7 cellular contexts compared by ENCODE assay signal in the genomic region with DNA sequence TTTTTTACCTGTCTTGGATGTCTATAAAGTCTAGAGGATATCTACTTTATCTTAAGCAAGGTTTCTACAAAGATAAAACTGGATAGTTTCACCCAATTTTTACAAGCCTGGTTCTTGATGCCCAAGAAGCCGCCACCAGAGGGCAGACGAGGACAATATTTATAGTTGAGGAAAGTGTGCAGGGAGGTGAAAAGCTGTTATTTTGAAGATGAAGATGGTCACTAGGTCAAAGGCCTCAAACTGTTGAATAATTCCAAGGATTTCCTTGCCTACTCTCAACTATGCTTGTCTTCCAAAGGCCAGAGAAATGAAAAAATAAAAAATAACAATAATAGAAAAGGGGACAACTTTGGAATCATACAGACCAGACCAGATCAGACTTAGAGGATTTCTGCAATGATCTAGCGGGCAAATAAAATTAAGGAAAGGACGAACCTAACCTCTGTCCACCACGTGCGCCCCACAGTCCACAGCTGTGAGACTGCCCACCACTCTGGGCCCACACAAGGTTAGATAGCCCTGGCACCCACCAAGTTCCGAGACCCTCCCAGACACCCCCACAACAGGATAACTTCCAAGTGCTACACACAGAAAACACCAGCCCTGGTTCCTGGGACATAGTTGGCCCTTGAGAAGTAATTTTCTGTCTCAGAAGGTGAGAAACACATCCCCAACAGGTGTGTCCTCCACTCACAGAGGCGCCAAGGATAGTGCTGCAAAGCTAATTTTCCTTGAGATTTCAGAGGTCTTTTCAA. TPM values are rescaled to one million over a fixed set of nuclear protein-coding genes. Genes with fewer than 3 reads are reported as not detected.
DNase-seq lines count a peak whose midpoint lies in the region; ATAC-seq, FAIRE-seq and TF ChIP-seq lines count a peak whose summit lies in the region.

No MANE protein-coding gene starts in this region.

- no peak overlapping the region for H3K4me3 Mint-ChIP-seq in naive thymus-derived CD4-positive, alpha-beta T cell
- no peak overlapping the region for H3K4me3 Mint-ChIP-seq in stimulated activated naive B cell treated with anti-CD40 and anti-IgM and Interleukin-4, amounts not matched to agents 10 μg/mL and 1 μg/mL and 100 μg/mL, for 72 hours

- no peaks in the 10 kb centered on the region for H3K4me1 ChIP-seq in naive thymus-derived CD4-positive, alpha-beta T cell (ENCODE audit: control insufficient read depth in 2 of 2, insufficient read depth in 2 of 2, low read length in 2 of 2)

- intact Hi-C loops in naive thymus-derived CD4-positive, alpha-beta T cell (cut with micrococcal nuclease) = loop anchor here (1.0 to 10.0 kb wide), 7 partner anchors 24 to 1259 kb away; no protein-coding TSS in a partner anchor

- no peaks in the 10 kb centered on the region for H3K27me3 Mint-ChIP-seq in naive thymus-derived CD4-positive, alpha-beta T cell
- peaks cover 5 to 9% of the 10 kb centered on the region in 2 donors for H3K27me3 Mint-ChIP-seq in stimulated activated naive B cell treated with anti-CD40 and anti-IgM and Interleukin-4, amounts not matched to agents 10 μg/mL and 1 μg/mL and 100 μg/mL, for 72 hours

- H3K36me3 ChIP-seq in naive thymus-derived CD4-positive, alpha-beta T cell (ENCODE audit: control insufficient read depth in 2 of 3, insufficient read depth in 3 of 3, low read length in 3 of 3) = no peaks in the 10 kb centered on the region

- peak; percentile 62 for ATAC-seq in HG02759 (IDR thresholded peaks at IDR 0.05; ENCODE audit: unreplicated experiment)
- peak; percentile 54 for ATAC-seq in naive thymus-derived CD4-positive, alpha-beta T cell
- peak; percentile 78 to 80 for ATAC-seq in stimulated activated naive B cell treated with anti-CD40 and anti-IgM and Interleukin-4, amounts not matched to agents 10 μg/mL and 1 μg/mL and 100 μg/mL, for 72 hours (replicated peaks)

- H3K4me1 Mint-ChIP-seq in naive thymus-derived CD4-positive, alpha-beta T cell = no peaks in the 10 kb centered on the region
- no peaks in the 10 kb centered on the region for H3K4me1 Mint-ChIP-seq in stimulated activated naive B cell treated with anti-CD40 and anti-IgM and Interleukin-4, amounts not matched to agents 10 μg/mL and 1 μg/mL and 100 μg/mL, for 72 hours

- H3K27ac ChIP-seq in naive thymus-derived CD4-positive, alpha-beta T cell (ENCODE audit: low read depth, low read length) = no peak overlapping the region

- peak; percentile 61 for TF ChIP-seq CTCF in GM12864 (IDR thresholded peaks at IDR 0.05; ENCODE audit: low read depth, low read length, missing control alignments)

- H3K9me3 Mint-ChIP-seq in naive thymus-derived CD4-positive, alpha-beta T cell = no peaks in the 10 kb centered on the region
- H3K9me3 Mint-ChIP-seq in stimulated activated naive B cell treated with anti-CD40 and anti-IgM and Interleukin-4, amounts not matched to agents 10 μg/mL and 1 μg/mL and 100 μg/mL, for 72 hours = no peaks in the 10 kb centered on the region

- H3K36me3 Mint-ChIP-seq in naive thymus-derived CD4-positive, alpha-beta T cell = no peaks in the 10 kb centered on the region
- no peaks in the 10 kb centered on the region for H3K36me3 Mint-ChIP-seq in stimulated activated naive B cell treated with anti-CD40 and anti-IgM and Interleukin-4, amounts not matched to agents 10 μg/mL and 1 μg/mL and 100 μg/mL, for 72 hours

- no peak overlapping the region for H3K4me3 ChIP-seq in GM12864 (ENCODE audit: low read depth, low read length)
- no peak overlapping the region for H3K4me3 ChIP-seq in naive thymus-derived CD4-positive, alpha-beta T cell (ENCODE audit: low read length)

- DNase-seq in GM12864 (ENCODE audit: low read depth) (no peak), NCI-H69 (lab: John Stamatoyannopoulos, UW) (peak; percentile 76)
- peak; percentile 87 for DNase-seq in activated CD8-positive, alpha-beta memory T cell treated with anti-CD3 and anti-CD28 coated beads for 24 hours
- DNase-seq in naive thymus-derived CD4-positive, alpha-beta T cell = peak; percentile 34 to 69 (median 56)
- peak; percentile 46 for DNase-seq in stimulated activated naive B cell treated with anti-CD40 and anti-IgM and Interleukin-4, amounts not matched to agents 10 μg/mL and 1 μg/mL and 100 μg/mL, for 72 hours

- FAIRE-seq in endometrium (lab: Jason Lieb, UNC) = peak; percentile 63

- H3K27me3 ChIP-seq in naive thymus-derived CD4-positive, alpha-beta T cell (ENCODE audit: control insufficient read depth in 2 of 2, insufficient read depth in 2 of 2, low read length in 2 of 2) = no peaks in the 10 kb centered on the region

- POLR2A ChIA-PET in naive thymus-derived CD4-positive, alpha-beta T cell (lab: Charles Lee) = interaction anchor here (1.3 kb wide), 1 partner anchor 165 kb away, joined by 3 read pairs; no protein-coding TSS in a partner anchor

- H3K9me3 ChIP-seq in naive thymus-derived CD4-positive, alpha-beta T cell (ENCODE audit: control insufficient read depth in 2 of 3, low read length in 3 of 3) = no peaks in the 10 kb centered on the region

- no peak overlapping the region for H3K27ac Mint-ChIP-seq in naive thymus-derived CD4-positive, alpha-beta T cell
- no peak overlapping the region for H3K27ac Mint-ChIP-seq in stimulated activated naive B cell treated with anti-CD40 and anti-IgM and Interleukin-4, amounts not matched to agents 10 μg/mL and 1 μg/mL and 100 μg/mL, for 72 hours

- CTCF ChIA-PET in naive thymus-derived CD4-positive, alpha-beta T cell (lab: Charles Lee) = interaction anchor here (0.6 to 4.2 kb wide), 8 partner anchors 26 to 210 kb away, joined by 3 to 46 read pairs (median 4); no protein-coding TSS in a partner anchor

RNA-seq across cellular contexts. Expression of gene PKD1L1, which starts 2.8 kb away (rescaled TPM):
- 1 to 10 TPM in 2 of 5 experiments, under 1 TPM in 3; 0.07 to 1.5 (median 0.95) TPM for total RNA-seq in naive thymus-derived CD4-positive, alpha-beta T cell
- under 1 TPM in 1 of 2 donors, not detected in 1; 0.08 TPM for polyA plus RNA-seq in naive thymus-derived CD4-positive, alpha-beta T cell

RNA-seq across cellular contexts. Expression of gene HUS1, which starts 34.0 kb away (rescaled TPM):
- total RNA-seq in naive thymus-derived CD4-positive, alpha-beta T cell = 10 to 100 TPM; 39.2 to 84.0 (median 79.2) TPM
- 10 to 100 TPM; 36.1 to 44.0 TPM for polyA plus RNA-seq in naive thymus-derived CD4-positive, alpha-beta T cell
